In the genomic region with DNA sequence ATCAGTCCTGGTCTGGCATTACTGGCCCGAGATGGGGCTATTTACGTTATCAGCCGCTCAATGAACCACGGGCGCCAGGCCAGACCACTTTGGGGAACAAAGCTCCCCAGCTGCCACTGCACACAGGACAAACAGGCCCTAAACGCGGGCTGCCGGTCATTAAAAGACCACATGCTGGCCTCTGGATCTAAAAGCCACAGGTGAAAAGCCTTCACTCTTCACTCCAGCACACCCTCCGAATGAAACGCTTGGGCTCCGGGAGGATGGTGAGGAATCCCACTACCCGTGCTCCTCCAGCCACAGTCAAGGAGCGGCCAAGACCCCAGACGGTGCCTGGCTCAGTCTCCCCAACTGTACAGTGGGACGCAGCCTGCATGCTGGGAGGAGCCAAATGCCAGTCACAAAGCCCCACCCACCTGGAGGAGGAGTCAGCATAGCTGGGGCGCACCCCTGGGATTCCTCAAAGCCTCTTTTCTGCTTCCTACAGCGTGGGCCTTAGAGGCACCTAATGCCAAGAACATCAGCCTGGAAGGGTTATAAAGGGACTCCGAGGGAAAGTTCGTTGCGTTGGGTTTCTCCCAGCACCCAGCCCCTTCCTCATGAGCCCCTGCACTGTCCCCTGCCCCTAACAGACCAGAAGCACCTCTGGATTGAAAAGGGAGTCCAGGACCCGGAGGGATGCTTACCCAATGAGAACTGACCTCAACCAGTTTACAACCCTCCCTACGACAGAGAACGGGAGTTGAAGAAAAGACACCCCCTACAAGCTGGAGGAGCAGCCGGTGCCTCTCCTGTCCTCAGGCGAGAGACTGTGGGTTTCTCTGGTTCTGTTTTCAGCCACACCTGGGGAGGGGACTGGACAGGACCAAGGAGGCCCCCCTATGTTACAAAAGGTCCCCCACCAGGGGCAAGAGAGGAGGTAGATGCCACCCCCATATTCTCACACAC, we compare ENCODE assay signal across 8 cellular contexts. TPM values are rescaled to one million over a fixed set of nuclear protein-coding genes. Genes with fewer than 3 reads are reported as not detected.
DNase-seq lines count a peak whose midpoint lies in the region; ATAC-seq and TF ChIP-seq lines count a peak whose summit lies in the region.
"Had no signal": no experiment of that assay in that cellular context is flagged by ENCODE, and none has a peak within 500 bp of the region (broad histone marks: within the 10 kb centered on the region; RNA-seq: fewer than 3 reads in every experiment).

No MANE protein-coding gene starts in this region.

- intact Hi-C loops in left cardiac atrium (cut with DNase I) (loop anchor here (5.0 to 10.0 kb wide), 3 partner anchors 180 to 217 kb away; no protein-coding TSS in a partner anchor), gastrocnemius medialis (cut with DNase I; ENCODE audit: low total_unique reads) (loop anchor here (2.0 to 5.0 kb wide), 3 partner anchors 42 to 367 kb away; no protein-coding TSS in a partner anchor)

- no peaks in the 10 kb centered on the region for H3K27me3 ChIP-seq in gastrocnemius medialis

- peak overlapping the region; percentile 82 to 99 (median 95) for H3K27ac ChIP-seq in gastrocnemius medialis

- peaks cover 24 to 43% of the 10 kb centered on the region in 2 donors for H3K4me1 ChIP-seq in gastrocnemius medialis

- in situ Hi-C loops in gastrocnemius medialis (cut with MboI; ENCODE audit: low sequenced_read_pairs in 4 of 4), result no loop called here

- no peak for TF ChIP-seq POLR2A in gastrocnemius medialis (IDR thresholded peaks at IDR 0.05)

- DNase-seq in HPDE6-E6E7 (ENCODE audit: extremely low spot score) (peak; percentile 71), T1000 (lab: John Stamatoyannopoulos, UW) (peak; percentile 54), left cardiac atrium (peak; percentile 59), gastrocnemius medialis (peak in 1 of 2 donors; percentile 33), SKM-1 (lab: John Stamatoyannopoulos, UW; ENCODE audit: unreplicated experiment) (no peak), COLO829 (ENCODE audit: low spot score) (no peak)
- DNase-seq in stimulated activated naive CD4-positive, alpha-beta T cell (lab: John Stamatoyannopoulos, UW), result no peak

- H3K4me3 ChIP-seq in gastrocnemius medialis, result no peak overlapping the region

- H3K9me3 ChIP-seq in gastrocnemius medialis, result no peaks in the 10 kb centered on the region

- no peak for TF ChIP-seq CTCF in gastrocnemius medialis (IDR thresholded peaks at IDR 0.05 in 4 of 5, conservative IDR thresholded peaks at IDR 0.05 in 1 of 5)

- H3K36me3 ChIP-seq in gastrocnemius medialis, result peaks cover 0 to 4% of the 10 kb centered on the region in 2 donors

- ATAC-seq in left cardiac atrium (no peak), gastrocnemius medialis (no peak)
- ATAC-seq: activated CD4-positive, CD25-positive, alpha-beta regulatory T cell treated with anti-CD3 and anti-CD28 coated beads, Interleukin-2, amount 50 U/mL, for 24 hours had no signal

RNA-seq across cellular contexts. Expression of gene PDGFA, which starts 4.7 kb away (rescaled TPM):
- 10 to 100 TPM; 27.5 to 33.9 TPM for total RNA-seq in left cardiac atrium
- 10 to 100 TPM; 10.8 to 31.7 (median 26.0) TPM for total RNA-seq in gastrocnemius medialis

Comparison
In these comparisons a context has a peak if more than half of its experiments do, and no peak if none do; other contexts are left out.
1. DNase-seq: peak in HPDE6-E6E7 (single experiment), T1000 (single experiment) and left cardiac atrium (single experiment); none in SKM-1 (single experiment), stimulated activated naive CD4-positive, alpha-beta T cell (0 of 6) and COLO829 (single experiment).